Comparison of ENCODE assay signal across 24 cellular contexts in the genomic region with DNA sequence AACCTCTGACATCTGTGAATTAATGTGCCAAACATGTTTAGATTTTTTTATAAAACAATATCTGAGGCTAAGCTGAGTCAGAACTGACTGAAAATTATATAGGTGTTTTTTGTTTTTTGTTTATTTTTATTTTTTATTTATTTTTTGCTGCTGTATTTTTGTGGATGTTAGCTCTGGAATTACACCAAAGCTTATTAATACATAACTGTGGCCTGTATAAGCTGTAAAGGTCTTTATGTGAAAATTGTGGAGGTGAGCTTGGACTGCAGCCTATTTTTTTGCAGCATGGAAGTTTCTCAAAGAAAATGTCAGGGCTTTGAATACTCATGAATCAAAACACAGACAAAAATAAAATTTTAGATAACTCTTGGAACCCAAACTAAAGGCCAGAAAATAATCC.
"Had no signal": no experiment of that assay in that cellular context is flagged by ENCODE, and none has a peak within 500 bp of the region (broad histone marks: within the 10 kb centered on the region; RNA-seq: fewer than 3 reads in every experiment).

No MANE protein-coding gene starts in this region.

- H3K4me3 Mint-ChIP-seq: dendritic cell treated with granulocyte-macrophage colony-stimulating factor and Interleukin-4, amounts not matched to agents 40 ng/mL and 50 ng/mL, for 4 days; effector memory CD8-positive, alpha-beta T cell; endodermal cell had no signal

- H3K27ac Mint-ChIP-seq: dendritic cell treated with granulocyte-macrophage colony-stimulating factor and Interleukin-4, amounts not matched to agents 40 ng/mL and 50 ng/mL, for 4 days; endodermal cell had no signal

- DNase-seq: colonic mucosa; cortex of kidney; dermis blood vessel endothelial cell; dorsolateral prefrontal cortex; effector CD4-positive, alpha-beta T cell; effector CD8-positive, alpha-beta T cell; effector memory CD4-positive, alpha-beta T cell; effector memory CD8-positive, alpha-beta T cell; endodermal cell; erythroblast; esophagus squamous epithelium; foreskin fibroblast; foreskin keratinocyte; foreskin melanocyte; gastrocnemius medialis; head of caudate nucleus; heart left ventricle; heart right ventricle had no signal

- H3K36me3 ChIP-seq: colonic mucosa, esophagus muscularis mucosa, esophagus squamous epithelium, gastrocnemius medialis, gastroesophageal sphincter, heart left ventricle, heart right ventricle had no signal

- H3K4me1 ChIP-seq: colonic mucosa, foreskin keratinocyte, gastrocnemius medialis, heart left ventricle, heart right ventricle had no signal

- H3K27ac ChIP-seq: colonic mucosa, dorsolateral prefrontal cortex, epithelial cell of prostate, foreskin keratinocyte, gastrocnemius medialis, heart left ventricle, heart right ventricle had no signal

- H3K9me3 ChIP-seq: colonic mucosa, esophagus muscularis mucosa, esophagus squamous epithelium, gastrocnemius medialis, gastroesophageal sphincter, heart left ventricle, heart right ventricle had no signal

- H3K4me3 ChIP-seq: colonic mucosa, coronary artery, dorsolateral prefrontal cortex, esophagus muscularis mucosa, esophagus squamous epithelium, gastrocnemius medialis, gastroesophageal sphincter, heart left ventricle, heart right ventricle had no signal

- ATAC-seq: esophagus mucosa, foreskin keratinocyte, gastrocnemius medialis, gastroesophageal sphincter, heart left ventricle, heart right ventricle had no signal

- H3K27me3 Mint-ChIP-seq: dendritic cell treated with granulocyte-macrophage colony-stimulating factor and Interleukin-4, amounts not matched to agents 40 ng/mL and 50 ng/mL, for 4 days had no signal

- H3K9me3 Mint-ChIP-seq: dendritic cell treated with granulocyte-macrophage colony-stimulating factor and Interleukin-4, amounts not matched to agents 40 ng/mL and 50 ng/mL, for 4 days; effector memory CD8-positive, alpha-beta T cell; endodermal cell had no signal

- H3K4me1 Mint-ChIP-seq: endodermal cell had no signal

- H3K27me3 ChIP-seq: colonic mucosa, dorsolateral prefrontal cortex, esophagus muscularis mucosa, esophagus squamous epithelium, foreskin keratinocyte, gastrocnemius medialis, gastroesophageal sphincter, heart left ventricle, heart right ventricle had no signal
